3 cellular contexts compared by ENCODE assay signal in the genomic region with DNA sequence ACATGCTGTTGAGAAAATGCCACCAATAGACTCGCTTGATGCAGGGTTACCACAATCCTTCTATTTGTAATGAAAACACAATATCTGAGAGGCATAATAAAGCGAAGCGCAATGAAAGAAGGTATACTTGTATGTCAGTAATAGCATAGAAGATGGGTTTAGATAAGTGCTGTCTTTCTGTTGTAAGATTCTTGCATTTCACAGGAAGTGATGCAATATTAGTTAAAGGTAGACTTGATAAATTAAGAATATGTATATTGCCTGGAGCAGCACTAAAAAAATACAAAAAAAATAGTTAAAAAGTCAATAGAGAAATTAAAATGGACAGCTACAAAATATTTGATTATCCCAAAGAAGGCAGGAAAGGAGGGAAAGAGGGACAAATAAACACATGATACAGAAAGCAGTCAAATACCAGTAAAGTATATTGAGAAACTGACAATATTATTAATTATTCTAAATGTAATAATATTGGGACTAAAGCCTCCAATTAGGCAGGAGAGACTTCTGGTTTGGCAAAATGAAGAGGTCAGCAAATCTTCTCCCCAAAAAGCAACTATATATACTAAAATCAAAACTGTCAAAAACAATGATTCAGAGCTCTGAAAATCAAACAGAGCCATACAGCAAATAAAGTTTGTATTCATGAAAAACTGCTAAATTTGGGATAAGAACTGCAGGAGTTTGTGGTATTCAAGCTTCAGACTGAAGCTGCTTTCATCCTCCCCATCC.
TF ChIP-seq lines count a peak whose summit lies in the region.

No MANE protein-coding gene starts in this region.

TF ChIP-seq in HepG2, 621 proteins besides CTCF, POLR2A, EP300 and RAD21:
- TF ChIP-seq MAFF (IDR thresholded peaks at IDR 0.05; ENCODE audit: low read depth, low read length) (peak; percentile 36), CEBPB (IDR thresholded peaks at IDR 0.05; ENCODE audit: borderline replicate concordance, low read depth, low read length) (0 out of 2 replicates have a peak, but pooled peaks have one; percentile 17), ELF4 (CRISPR knock-in tag; IDR thresholded peaks at IDR 0.05; ENCODE audit: borderline replicate concordance) (no peak), NFE2 (CRISPR knock-in tag; IDR thresholded peaks at IDR 0.05) (no peak), ISL2 (CRISPR knock-in tag; IDR thresholded peaks at IDR 0.05) (no peak), MAFK (conservative IDR thresholded peaks at IDR 0.05 in 1 of 2, IDR thresholded peaks at IDR 0.05 in 1 of 2; ENCODE audit: low read length in 2 of 2) (peak; percentile 30 to 56; a peak in 3 of 4 replicates), ZNF441 (CRISPR knock-in tag; IDR thresholded peaks at IDR 0.05; ENCODE audit: borderline replicate concordance) (no peak)
- TF ChIP-seq, protein P1, sequence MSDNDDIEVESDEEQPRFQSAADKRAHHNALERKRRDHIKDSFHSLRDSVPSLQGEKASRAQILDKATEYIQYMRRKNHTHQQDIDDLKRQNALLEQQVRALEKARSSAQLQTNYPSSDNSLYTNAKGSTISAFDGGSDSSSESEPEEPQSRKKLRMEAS (IDR thresholded peaks at IDR 0.05), result no peak

TF ChIP-seq in IMR-90, 13 proteins besides CTCF, POLR2A, EP300 and RAD21:
- TF ChIP-seq, protein P2, sequence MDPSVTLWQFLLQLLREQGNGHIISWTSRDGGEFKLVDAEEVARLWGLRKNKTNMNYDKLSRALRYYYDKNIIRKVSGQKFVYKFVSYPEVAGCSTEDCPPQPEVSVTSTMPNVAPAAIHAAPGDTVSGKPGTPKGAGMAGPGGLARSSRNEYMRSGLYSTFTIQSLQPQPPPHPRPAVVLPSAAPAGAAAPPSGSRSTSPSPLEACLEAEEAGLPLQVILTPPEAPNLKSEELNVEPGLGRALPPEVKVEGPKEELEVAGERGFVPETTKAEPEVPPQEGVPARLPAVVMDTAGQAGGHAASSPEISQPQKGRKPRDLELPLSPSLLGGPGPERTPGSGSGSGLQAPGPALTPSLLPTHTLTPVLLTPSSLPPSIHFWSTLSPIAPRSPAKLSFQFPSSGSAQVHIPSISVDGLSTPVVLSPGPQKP (IDR thresholded peaks at IDR 0.05; ENCODE audit: borderline replicate concordance, low read depth, low read length), result no peak
- TF ChIP-seq MAFK (IDR thresholded peaks at IDR 0.05; ENCODE audit: low read depth, low read length), result peak; percentile 25; the same call in 1 of the 2 replicates
- peak; percentile 46; the same call in 1 of the 2 replicates for TF ChIP-seq CEBPB (IDR thresholded peaks at IDR 0.05; ENCODE audit: low read depth, low read length)
- no peak for TF ChIP-seq SMC3 (IDR thresholded peaks at IDR 0.05; ENCODE audit: low read depth, low read length)

TF ChIP-seq in K562, 482 proteins besides CTCF, POLR2A, EP300 and RAD21:
- TF ChIP-seq FOXJ2 (tag; IDR thresholded peaks at IDR 0.05) (no peak), MBD2 (IDR thresholded peaks at IDR 0.05; ENCODE audit: borderline replicate concordance, low read depth) (no peak), C11orf30 (IDR thresholded peaks at IDR 0.05; ENCODE audit: low read depth) (peak; percentile 19; the same call in 1 of the 2 replicates), SMAD4 (CRISPR knock-in tag; conservative IDR thresholded peaks at IDR 0.05) (no peak), CEBPG (CRISPR knock-in tag; IDR thresholded peaks at IDR 0.05) (no peak), CEBPG (tag; conservative IDR thresholded peaks at IDR 0.05 in 1 of 2, IDR thresholded peaks at IDR 0.05 in 1 of 2) (peak; percentile 69 to 79), MYC (IDR thresholded peaks at IDR 0.05; ENCODE audit: low read depth, low read length) (no peak), MYC (CRISPR knock-in tag; IDR thresholded peaks at IDR 0.05; ENCODE audit: borderline replicate concordance, low read depth) (no peak), CHD1 (IDR thresholded peaks at IDR 0.05; ENCODE audit: low read length) (no peak), COPS2 (conservative IDR thresholded peaks at IDR 0.05) (no peak), RBBP5 (IDR thresholded peaks at IDR 0.05; ENCODE audit: borderline replicate concordance, insufficient read depth, low read length, poor library complexity, severe bottlenecking) (no peak), STAG1 (CRISPR knock-in tag; IDR thresholded peaks at IDR 0.05; ENCODE audit: borderline replicate concordance) (no peak), ZNF316 (IDR thresholded peaks at IDR 0.05) (peak; percentile 52), PKNOX1 (IDR thresholded peaks at IDR 0.05) (no peak), CEBPB (tag; IDR thresholded peaks at IDR 0.05) (peak; percentile 72), NRF1 (conservative IDR thresholded peaks at IDR 0.05 in 1 of 2, IDR thresholded peaks at IDR 0.05 in 1 of 2) (no peak), MTA3 (IDR thresholded peaks at IDR 0.05; ENCODE audit: borderline replicate concordance) (no peak), GATAD2A (IDR thresholded peaks at IDR 0.05) (no peak), ZBED1 (IDR thresholded peaks at IDR 0.05) (no peak)
- TF ChIP-seq, protein P3, sequence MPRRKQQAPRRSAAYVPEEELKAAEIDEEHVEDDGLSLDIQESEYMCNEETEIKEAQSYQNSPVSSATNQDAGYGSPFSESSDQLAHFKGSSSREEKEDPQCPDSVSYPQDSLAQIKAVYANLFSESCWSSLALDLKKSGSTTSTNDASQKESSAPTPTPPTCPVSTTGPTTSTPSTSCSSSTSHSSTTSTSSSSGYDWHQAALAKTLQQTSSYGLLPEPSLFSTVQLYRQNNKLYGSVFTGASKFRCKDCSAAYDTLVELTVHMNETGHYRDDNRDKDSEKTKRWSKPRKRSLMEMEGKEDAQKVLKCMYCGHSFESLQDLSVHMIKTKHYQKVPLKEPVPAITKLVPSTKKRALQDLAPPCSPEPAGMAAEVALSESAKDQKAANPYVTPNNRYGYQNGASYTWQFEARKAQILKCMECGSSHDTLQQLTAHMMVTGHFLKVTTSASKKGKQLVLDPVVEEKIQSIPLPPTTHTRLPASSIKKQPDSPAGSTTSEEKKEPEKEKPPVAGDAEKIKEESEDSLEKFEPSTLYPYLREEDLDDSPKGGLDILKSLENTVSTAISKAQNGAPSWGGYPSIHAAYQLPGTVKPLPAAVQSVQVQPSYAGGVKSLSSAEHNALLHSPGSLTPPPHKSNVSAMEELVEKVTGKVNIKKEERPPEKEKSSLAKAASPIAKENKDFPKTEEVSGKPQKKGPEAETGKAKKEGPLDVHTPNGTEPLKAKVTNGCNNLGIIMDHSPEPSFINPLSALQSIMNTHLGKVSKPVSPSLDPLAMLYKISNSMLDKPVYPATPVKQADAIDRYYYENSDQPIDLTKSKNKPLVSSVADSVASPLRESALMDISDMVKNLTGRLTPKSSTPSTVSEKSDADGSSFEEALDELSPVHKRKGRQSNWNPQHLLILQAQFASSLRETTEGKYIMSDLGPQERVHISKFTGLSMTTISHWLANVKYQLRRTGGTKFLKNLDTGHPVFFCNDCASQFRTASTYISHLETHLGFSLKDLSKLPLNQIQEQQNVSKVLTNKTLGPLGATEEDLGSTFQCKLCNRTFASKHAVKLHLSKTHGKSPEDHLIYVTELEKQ (CRISPR knock-in tag; IDR thresholded peaks at IDR 0.05), result no peak
- TF ChIP-seq, protein P4, sequence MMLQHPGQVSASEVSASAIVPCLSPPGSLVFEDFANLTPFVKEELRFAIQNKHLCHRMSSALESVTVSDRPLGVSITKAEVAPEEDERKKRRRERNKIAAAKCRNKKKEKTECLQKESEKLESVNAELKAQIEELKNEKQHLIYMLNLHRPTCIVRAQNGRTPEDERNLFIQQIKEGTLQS (IDR thresholded peaks at IDR 0.05), result peak; percentile 53; the same call in 1 of the 2 replicates
- TF ChIP-seq, protein P4 (CRISPR knock-in tag; conservative IDR thresholded peaks at IDR 0.05), result no peak
